In genomic region chr5:120241400-120241799, GRCh38 we compare ENCODE assay signal across 15 cellular contexts.
DNase-seq lines count a peak whose midpoint lies in the region; ATAC-seq and TF ChIP-seq lines count a peak whose summit lies in the region.
"Had no signal": no experiment of that assay in that cellular context is flagged by ENCODE, and none has a peak within 500 bp of the region (broad histone marks: within the 10 kb centered on the region; RNA-seq: fewer than 3 reads in every experiment).

No MANE protein-coding gene starts in this region.

- H3K27ac ChIP-seq in KMS-11 = peak overlapping the region; percentile 31
- H3K27ac ChIP-seq: C4-2B, GM23248 had no signal

- peaks cover 21% of the 10 kb centered on the region for H3K4me1 Mint-ChIP-seq in nephron progenitor cell
- H3K4me1 Mint-ChIP-seq: CD4-positive, alpha-beta memory T cell; IgD-negative memory B cell had no signal

- H3K27me3 ChIP-seq in KMS-11 (ENCODE audit: insufficient read depth, low read depth) = no peaks in the 10 kb centered on the region

- H3K4me2 ChIP-seq in KMS-11 = peak overlapping the region; percentile 15; the same call in 1 of the 2 replicates

- no peak for DNase-seq in left ventricle myocardium superior
- no peak for DNase-seq in Right ventricle myocardium inferior (ENCODE audit: missing footprints)
- DNase-seq in nephron progenitor cell = no peak
- no peak for DNase-seq in T-helper 1 cell
- DNase-seq: ACHN; CD4-positive, alpha-beta memory T cell; DMS79 treated with DMSO at 0.1 percent for 48 hours; GM23248; KG1 had no signal

- H3K36me3 Mint-ChIP-seq in nephron progenitor cell (ENCODE audit: low read depth) = no peaks in the 10 kb centered on the region
- H3K36me3 Mint-ChIP-seq: CD4-positive, alpha-beta memory T cell; IgD-negative memory B cell had no signal

- peaks cover 59% of the 10 kb centered on the region for H3K4me1 ChIP-seq in KMS-11 (ENCODE audit: low read depth, poor library complexity, severe bottlenecking)

- no peak overlapping the region for H3K9ac ChIP-seq in KMS-11
- H3K9ac ChIP-seq: GM23248 had no signal

- H3K27me3 Mint-ChIP-seq in nephron progenitor cell (ENCODE audit: low read depth, poor library complexity) = no peaks in the 10 kb centered on the region
- H3K27me3 Mint-ChIP-seq: CD4-positive, alpha-beta memory T cell had no signal

- no peak overlapping the region for H3K4me3 ChIP-seq in KMS-11 (IDR thresholded peaks at IDR 0.05; ENCODE audit: insufficient read depth, low read depth, low read length)
- H3K4me3 ChIP-seq: GM23248 had no signal

- no peaks in the 10 kb centered on the region for H3K36me3 ChIP-seq in KMS-11 (ENCODE audit: insufficient read depth)

- no peak for TF ChIP-seq CTCF in KMS-11 (conservative IDR thresholded peaks at IDR 0.05; ENCODE audit: low read depth, low read length)
- TF ChIP-seq CTCF in nephron progenitor cell (IDR thresholded peaks at IDR 0.05) = no peak

- H3K79me2 ChIP-seq in KMS-11 (ENCODE audit: insufficient read depth, low read depth) = no peaks in the 10 kb centered on the region

- H3K4me3 Mint-ChIP-seq in nephron progenitor cell = no peak overlapping the region
- H3K4me3 Mint-ChIP-seq: CD4-positive, alpha-beta memory T cell; IgD-negative memory B cell had no signal

- H3K9me3 Mint-ChIP-seq in nephron progenitor cell = no peaks in the 10 kb centered on the region

- ATAC-seq in left ventricle myocardium superior (peak; percentile 32), Right ventricle myocardium inferior (no peak), HG02981 (IDR thresholded peaks at IDR 0.05; ENCODE audit: unreplicated experiment) (no peak), HG03280 (IDR thresholded peaks at IDR 0.05; ENCODE audit: unreplicated experiment) (no peak)
- ATAC-seq: HCT116 had no signal

- H3K27ac Mint-ChIP-seq in nephron progenitor cell = peak overlapping the region; percentile 10
- H3K27ac Mint-ChIP-seq: CD4-positive, alpha-beta memory T cell; IgD-negative memory B cell had no signal

- peak overlapping the region; percentile 32; the same call in 1 of the 2 replicates for H2AFZ ChIP-seq in KMS-11 (ENCODE audit: low read depth)
- H2AFZ ChIP-seq: GM23248 had no signal

- intact Hi-C loops in left ventricle myocardium superior (cut with micrococcal nuclease) (no loop called here), Right ventricle myocardium inferior (cut with DNase I) (no loop called here)

- H4K20me1 ChIP-seq in KMS-11 (ENCODE audit: insufficient read depth) = no peaks in the 10 kb centered on the region
